8 cellular contexts compared by ENCODE assay signal in the genomic region with DNA sequence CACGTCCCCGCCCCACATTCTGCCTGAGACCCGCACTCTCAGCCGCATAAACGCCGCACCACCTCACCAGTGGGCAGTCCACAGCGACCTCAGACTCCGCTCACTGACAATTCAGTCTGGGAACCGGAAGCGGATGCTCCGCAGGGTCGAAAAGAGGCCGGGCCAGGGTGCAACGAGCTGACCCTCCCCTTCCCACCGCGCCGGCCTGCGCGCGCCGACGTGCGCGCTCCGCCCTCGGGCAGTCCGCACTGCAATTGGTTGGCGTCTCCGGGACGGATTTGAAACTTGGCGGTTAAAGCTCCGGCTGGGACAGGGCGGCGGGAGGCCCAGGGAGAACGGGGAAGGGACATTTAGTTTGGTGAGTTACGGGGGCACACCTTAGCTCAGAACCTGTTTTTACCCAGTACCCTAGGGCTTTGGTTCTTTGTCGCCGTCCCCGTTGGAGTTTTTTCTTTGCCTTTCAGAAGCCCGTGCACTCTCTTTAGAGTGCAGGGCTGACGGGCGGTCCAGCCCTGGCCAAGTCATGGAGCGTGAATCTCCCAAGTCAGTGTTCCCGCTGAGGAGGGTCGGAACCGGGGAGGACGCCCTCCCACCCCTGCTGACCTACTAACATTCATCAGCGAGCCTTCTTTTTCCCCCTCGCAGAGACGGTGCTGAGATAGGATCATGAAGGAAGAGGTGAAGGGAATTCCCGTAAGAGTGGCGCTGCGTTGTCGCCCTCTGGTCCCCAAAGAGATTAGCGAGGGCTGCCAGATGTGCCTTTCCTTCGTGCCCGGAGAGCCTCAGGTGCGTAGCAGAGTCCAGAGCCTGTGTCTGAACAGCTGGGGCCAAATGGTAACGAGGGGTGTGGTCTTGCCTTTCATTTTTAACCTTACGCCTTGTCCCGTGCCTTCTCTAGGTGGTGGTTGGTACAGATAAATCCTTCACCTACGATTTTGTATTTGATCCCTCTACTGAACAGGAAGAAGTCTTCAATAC. TPM values are rescaled to one million over a fixed set of nuclear protein-coding genes. Genes with fewer than 3 reads are reported as not detected.
A peak's percentile ranks its signal among the peaks of the same experiment; 100 is the strongest.
DNase-seq lines count a peak whose midpoint lies in the region; ATAC-seq and TF ChIP-seq lines count a peak whose summit lies in the region.

A gene with protein sequence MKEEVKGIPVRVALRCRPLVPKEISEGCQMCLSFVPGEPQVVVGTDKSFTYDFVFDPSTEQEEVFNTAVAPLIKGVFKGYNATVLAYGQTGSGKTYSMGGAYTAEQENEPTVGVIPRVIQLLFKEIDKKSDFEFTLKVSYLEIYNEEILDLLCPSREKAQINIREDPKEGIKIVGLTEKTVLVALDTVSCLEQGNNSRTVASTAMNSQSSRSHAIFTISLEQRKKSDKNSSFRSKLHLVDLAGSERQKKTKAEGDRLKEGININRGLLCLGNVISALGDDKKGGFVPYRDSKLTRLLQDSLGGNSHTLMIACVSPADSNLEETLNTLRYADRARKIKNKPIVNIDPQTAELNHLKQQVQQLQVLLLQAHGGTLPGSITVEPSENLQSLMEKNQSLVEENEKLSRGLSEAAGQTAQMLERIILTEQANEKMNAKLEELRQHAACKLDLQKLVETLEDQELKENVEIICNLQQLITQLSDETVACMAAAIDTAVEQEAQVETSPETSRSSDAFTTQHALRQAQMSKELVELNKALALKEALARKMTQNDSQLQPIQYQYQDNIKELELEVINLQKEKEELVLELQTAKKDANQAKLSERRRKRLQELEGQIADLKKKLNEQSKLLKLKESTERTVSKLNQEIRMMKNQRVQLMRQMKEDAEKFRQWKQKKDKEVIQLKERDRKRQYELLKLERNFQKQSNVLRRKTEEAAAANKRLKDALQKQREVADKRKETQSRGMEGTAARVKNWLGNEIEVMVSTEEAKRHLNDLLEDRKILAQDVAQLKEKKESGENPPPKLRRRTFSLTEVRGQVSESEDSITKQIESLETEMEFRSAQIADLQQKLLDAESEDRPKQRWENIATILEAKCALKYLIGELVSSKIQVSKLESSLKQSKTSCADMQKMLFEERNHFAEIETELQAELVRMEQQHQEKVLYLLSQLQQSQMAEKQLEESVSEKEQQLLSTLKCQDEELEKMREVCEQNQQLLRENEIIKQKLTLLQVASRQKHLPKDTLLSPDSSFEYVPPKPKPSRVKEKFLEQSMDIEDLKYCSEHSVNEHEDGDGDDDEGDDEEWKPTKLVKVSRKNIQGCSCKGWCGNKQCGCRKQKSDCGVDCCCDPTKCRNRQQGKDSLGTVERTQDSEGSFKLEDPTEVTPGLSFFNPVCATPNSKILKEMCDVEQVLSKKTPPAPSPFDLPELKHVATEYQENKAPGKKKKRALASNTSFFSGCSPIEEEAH (plus strand): TSS at position 312 of the 978 bp plus-strand sequence. CDS start 355 bp downstream, at position 667.
A gene with protein sequence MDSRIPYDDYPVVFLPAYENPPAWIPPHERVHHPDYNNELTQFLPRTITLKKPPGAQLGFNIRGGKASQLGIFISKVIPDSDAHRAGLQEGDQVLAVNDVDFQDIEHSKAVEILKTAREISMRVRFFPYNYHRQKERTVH (minus strand): TSS at position 135 of the 978 bp plus-strand sequence. CDS start 586 bp downstream, outside the sequence.

- no peaks in the 10 kb centered on the region; the same call in 1 of the 2 replicates for H3K9me3 ChIP-seq in HUES6 (ENCODE audit: control insufficient read depth, insufficient read depth, low read depth, low read length)
- no peaks in the 10 kb centered on the region for H3K9me3 ChIP-seq in PC-3 (ENCODE audit: low read length)

- TSS peak; percentile 73 for BruUV-seq in PC-3 (replicated peaks; lab: Mats Ljungman, UMichigan)

- no peaks in the 10 kb centered on the region for H3K27me3 ChIP-seq in HUES6 (ENCODE audit: control insufficient read depth, insufficient read depth, low read length)
- H3K27me3 ChIP-seq in PC-3 (ENCODE audit: low read length), result no peaks in the 10 kb centered on the region

- DNase-seq in DMS114 treated with DMSO at 0.1 percent for 48 hours (lab: John Stamatoyannopoulos, UW; ENCODE audit: unreplicated experiment) (peak; percentile 78), PC-3 (peak; percentile 88), myocyte (ENCODE audit: low read depth) (peak; percentile 84)
- peak; percentile 84 for DNase-seq in activated T-cell treated with anti-CD3 and anti-CD28 coated beads, Interleukin-2, amount 50 U/mL, for 24 hours
- DNase-seq in stimulated activated CD8-positive, alpha-beta memory T cell treated with anti-CD3 and anti-CD28 coated beads, Interleukin-7, amount 100 ng/mL, for 4 hours (ENCODE audit: low read depth in 2 of 2), result peak; percentile 39 to 66

- H3K4me1 ChIP-seq in HUES6 (ENCODE audit: control insufficient read depth, insufficient read depth, low read length) (no peaks in the 10 kb centered on the region), PC-3 (ENCODE audit: insufficient read depth, low read length) (peaks cover 23% of the 10 kb centered on the region)

- H3K9me2 ChIP-seq in PC-3 (replicated peaks; ENCODE audit: low read length), result no peaks in the 10 kb centered on the region

- H3K36me3 ChIP-seq in HUES6 (ENCODE audit: control insufficient read depth, insufficient read depth, low read length), result peaks cover 29% of the 10 kb centered on the region
- H3K36me3 ChIP-seq in PC-3 (ENCODE audit: low read depth, low read length), result peaks cover 15% of the 10 kb centered on the region; the same call in 1 of the 2 replicates

- H3K9ac ChIP-seq in HUES6 (ENCODE audit: low read length) (peak within 1 kb of the TSS; percentile 88), PC-3 (ENCODE audit: low read length) (peak within 1 kb of the TSS; percentile 88)

- peak within 1 kb of the TSS; percentile 94 for H3K4me2 ChIP-seq in PC-3 (ENCODE audit: low read length)

- peaks cover 13% of the 10 kb centered on the region for H3K4me1 Mint-ChIP-seq in activated T-cell treated with anti-CD3 and anti-CD28 coated beads, Interleukin-2, amount 50 U/mL, for 24 hours (ENCODE audit: low read depth)

- H3K27me3 Mint-ChIP-seq in activated T-cell treated with anti-CD3 and anti-CD28 coated beads, Interleukin-2, amount 50 U/mL, for 24 hours, result peaks cover 50% of the 10 kb centered on the region

- H3K4me3 ChIP-seq in HUES6 (ENCODE audit: low read depth, low read length), result peak within 1 kb of the TSS; percentile 93
- H3K4me3 ChIP-seq in PC-3 (ENCODE audit: low read length), result peak within 1 kb of the TSS; percentile 93

- H3K4me3 Mint-ChIP-seq in activated T-cell treated with anti-CD3 and anti-CD28 coated beads, Interleukin-2, amount 50 U/mL, for 24 hours, result peak within 1 kb of the TSS; percentile 93

- peaks cover 39% of the 10 kb centered on the region for H3K36me3 Mint-ChIP-seq in activated T-cell treated with anti-CD3 and anti-CD28 coated beads, Interleukin-2, amount 50 U/mL, for 24 hours (ENCODE audit: low read depth)

- H3K27ac ChIP-seq in HUES6 (ENCODE audit: low read depth, low read length), result peak within 1 kb of the TSS; percentile 70; the same call in 1 of the 2 replicates
- peak within 1 kb of the TSS; percentile 52 for H3K27ac ChIP-seq in PC-3 (ENCODE audit: low read length)

- ATAC-seq in GM21447 (IDR thresholded peaks at IDR 0.05; ENCODE audit: unreplicated experiment) (peak; percentile 95), PC-3 (peak; percentile 93), esophagus mucosa (peak; percentile 99)

- peaks cover 5% of the 10 kb centered on the region for H3F3A ChIP-seq in PC-3 (ENCODE audit: low read length, unreplicated experiment)

- H4K20me1 ChIP-seq in PC-3 (ENCODE audit: low read length), result peaks cover 15% of the 10 kb centered on the region

- no peaks in the 10 kb centered on the region for H3K9me3 Mint-ChIP-seq in activated T-cell treated with anti-CD3 and anti-CD28 coated beads, Interleukin-2, amount 50 U/mL, for 24 hours

- H3K27ac Mint-ChIP-seq in activated T-cell treated with anti-CD3 and anti-CD28 coated beads, Interleukin-2, amount 50 U/mL, for 24 hours, result peak within 1 kb of the TSS; percentile 92

- peak within 1 kb of the TSS; percentile 94 for H2AFZ ChIP-seq in PC-3 (ENCODE audit: low read length)

- intact Hi-C loops in PC-3 (cut with micrococcal nuclease), result loop anchor here (2.0 to 10.0 kb wide), 3 partner anchors 42 to 155 kb away; partner anchors contain the start of gene IGBP1

- CTCF ChIA-PET in PC-3 (lab: Charles Lee), result interaction anchor here (0.7 to 2.0 kb wide), 2 partner anchors 157 to 187 kb away, joined by 3 to 8 read pairs; partner anchors contain the start of gene IGBP1

- TF ChIP-seq CTCF in PC-3 (conservative IDR thresholded peaks at IDR 0.05; ENCODE audit: low read depth, low read length), result no peak

- POLR2A ChIA-PET in PC-3 (lab: Charles Lee; ENCODE audit: unreplicated experiment), result interaction anchor here (0.6 kb wide), 2 partner anchors 157 to 193 kb away, joined by 3 read pairs; partner anchors contain the start of gene IGBP1

- H3K79me2 ChIP-seq in PC-3 (ENCODE audit: low read length), result peaks cover 61% of the 10 kb centered on the region

RNA-seq across cellular contexts. Expression of the first gene that starts in this region (rescaled TPM):
- total RNA-seq in PC-3 (2014; rRNA removed) (35.8 and 43.5 TPM in 2 replicates), esophagus mucosa (9.4 TPM), myocyte (0.27 and 0.36 TPM in 2 replicates)
- 0.13 TPM for polyA plus RNA-seq in myocyte (2012)

RNA-seq across cellular contexts. Expression of the second gene that starts in this region (rescaled TPM):
- total RNA-seq in PC-3 (2014; rRNA removed), result 69.5 and 83.0 TPM in 2 replicates
- 44.7 TPM for total RNA-seq in esophagus mucosa
- total RNA-seq in myocyte, result 57.4 and 65.2 TPM in 2 replicates
- polyA plus RNA-seq in myocyte (2012), result 97.6 TPM

Comparison
In these comparisons a context has a peak if more than half of its experiments do, and no peak if none do; other contexts are left out.
1. Peak in every context shown above with its lines: DNase-seq, ATAC-seq, H3K4me3 ChIP-seq and H3K27ac ChIP-seq.